ENCODE assay signal across 9 cellular contexts in genomic region chr12:121798807-121799174, GRCh38. TPM values are rescaled to one million over a fixed set of nuclear protein-coding genes. Genes with fewer than 3 reads are reported as not detected.
DNase-seq lines count a peak whose midpoint lies in the region; ATAC-seq, FAIRE-seq and TF ChIP-seq lines count a peak whose summit lies in the region.
"Had no signal": no experiment of that assay in that cellular context is flagged by ENCODE, and none has a peak within 500 bp of the region (broad histone marks: within the 10 kb centered on the region; RNA-seq: fewer than 3 reads in every experiment).

No MANE protein-coding gene starts in this region.

- CTCF ChIA-PET in OCI-LY7 (lab: Charles Lee; ENCODE audit: unreplicated experiment) = interaction anchor here (1.0 kb wide), 1 partner anchor 13 kb away, joined by 3 read pairs; no protein-coding TSS in a partner anchor

- H3K4me3 Mint-ChIP-seq in CD14-positive monocyte = peak overlapping the region; percentile 78 to 81
- H3K4me3 Mint-ChIP-seq in endothelial cell (ENCODE audit: unreplicated experiment) = peak overlapping the region; percentile 92

- DNase-seq in CD14-positive monocyte (ENCODE audit: low spot score) = no peak
- DNase-seq in OCI-LY7 (ENCODE audit: low spot score) = no peak
- no peak for DNase-seq in endothelial cell (ENCODE audit: low spot score)
- DNase-seq in osteoblast (ENCODE audit: insufficient read length, low spot score, missing footprints) = no peak
- no peak for DNase-seq in NCI-H446 (lab: John Stamatoyannopoulos, UW)
- no peak for DNase-seq in D721Med (ENCODE audit: insufficient read length, low spot score)
- no peak for DNase-seq in T1000 (lab: John Stamatoyannopoulos, UW)
- DNase-seq: T-helper 9 cell had no signal

- peaks cover 16% of the 10 kb centered on the region; the same call in 1 of the 2 replicates for H3K79me2 ChIP-seq in OCI-LY7 (ENCODE audit: insufficient read depth, low read depth, low read length)
- H3K79me2 ChIP-seq in osteoblast (ENCODE audit: insufficient read depth, low read length) = peaks cover 54% of the 10 kb centered on the region

- no peak for FAIRE-seq in D721Med (lab: Jason Lieb, UNC)

- H3K27ac ChIP-seq in OCI-LY7 (ENCODE audit: low read depth, low read length, poor library complexity, severe bottlenecking) (peak overlapping the region; percentile 26), osteoblast (ENCODE audit: low read depth, low read length) (peak overlapping the region; percentile 70)

- no TSS peak for BruUV-seq in OCI-LY7 (replicated peaks; lab: Mats Ljungman, UMichigan)

- H3K4me1 ChIP-seq in OCI-LY7 (ENCODE audit: insufficient read depth, low read length, poor library complexity, severe bottlenecking) = peaks cover 56% of the 10 kb centered on the region
- H3K4me1 ChIP-seq in osteoblast (ENCODE audit: insufficient read depth, low read length) = peaks cover 57% of the 10 kb centered on the region

- POLR2A ChIA-PET in OCI-LY7 (lab: Charles Lee) = interaction anchor here (0.6 kb wide), 3 partner anchors 8 to 210 kb away, joined by 3 to 4 read pairs (median 3); no protein-coding TSS in a partner anchor

- no peaks in the 10 kb centered on the region for H4K20me1 ChIP-seq in OCI-LY7 (ENCODE audit: insufficient read depth, low read length)
- peaks cover 19% of the 10 kb centered on the region for H4K20me1 ChIP-seq in osteoblast (ENCODE audit: insufficient read depth, low read length)

- H3K27me3 ChIP-seq in osteoblast (ENCODE audit: insufficient read depth, low read length) = no peaks in the 10 kb centered on the region

- peaks cover 18 to 35% of the 10 kb centered on the region in 2 donors for H3K36me3 Mint-ChIP-seq in CD14-positive monocyte
- H3K36me3 Mint-ChIP-seq in endothelial cell (ENCODE audit: low read depth, unreplicated experiment) = peaks cover 36% of the 10 kb centered on the region

- H3K9me3 Mint-ChIP-seq in CD14-positive monocyte = peaks cover 0 to 3% (median 0%) of the 10 kb centered on the region in 7 donors
- no peaks in the 10 kb centered on the region for H3K9me3 Mint-ChIP-seq in endothelial cell (ENCODE audit: unreplicated experiment)

- H3K36me3 ChIP-seq in OCI-LY7 (ENCODE audit: insufficient read depth, low read length) = peaks cover 9% of the 10 kb centered on the region; the same call in 1 of the 2 replicates
- H3K36me3 ChIP-seq in osteoblast (ENCODE audit: insufficient read depth, low read length) = no peaks in the 10 kb centered on the region

- H3K4me1 Mint-ChIP-seq in CD14-positive monocyte = peaks cover 40% of the 10 kb centered on the region
- peaks cover 47% of the 10 kb centered on the region for H3K4me1 Mint-ChIP-seq in endothelial cell (ENCODE audit: unreplicated experiment)

- H3K27me3 Mint-ChIP-seq in CD14-positive monocyte (ENCODE audit: low read depth in 3 of 3) (no peaks in the 10 kb centered on the region), endothelial cell (ENCODE audit: unreplicated experiment) (peaks cover 40% of the 10 kb centered on the region)

- no peak for ATAC-seq in HG03460 (IDR thresholded peaks at IDR 0.05; ENCODE audit: unreplicated experiment)

- H2AFZ ChIP-seq in OCI-LY7 (ENCODE audit: low read length) = no peak overlapping the region
- H2AFZ ChIP-seq in osteoblast (ENCODE audit: low read length) = no peak overlapping the region

- H3K4me3 ChIP-seq in OCI-LY7 (ENCODE audit: low read depth, low read length, poor library complexity, severe bottlenecking) (peak overlapping the region; percentile 40), osteoblast (ENCODE audit: insufficient read depth, low read length) (peak overlapping the region; percentile 86)

- peak overlapping the region; percentile 32 to 95 (median 85) for H3K27ac Mint-ChIP-seq in CD14-positive monocyte
- H3K27ac Mint-ChIP-seq in endothelial cell (ENCODE audit: unreplicated experiment) = peak overlapping the region; percentile 84

- H3K4me2 ChIP-seq in OCI-LY7 (ENCODE audit: low read length) (peak overlapping the region; percentile 58; the same call in 1 of the 2 replicates), osteoblast (ENCODE audit: insufficient read depth, low read length) (peak overlapping the region; percentile 77)

- H3K9me3 ChIP-seq in OCI-LY7 (ENCODE audit: low read length) (no peaks in the 10 kb centered on the region), osteoblast (ENCODE audit: low read depth, low read length) (no peaks in the 10 kb centered on the region)

- intact Hi-C loops in CD14-positive monocyte (cut with micrococcal nuclease) = loop anchor here (5.0 to 10.0 kb wide), 2 partner anchors 89 to 286 kb away; partner anchors contain the start of gene PSMD9 (in 1 of the 2)
- intact Hi-C loops in OCI-LY7 (cut with micrococcal nuclease; ENCODE audit: unreplicated experiment) = no loop called here

- H3K9me2 ChIP-seq in OCI-LY7 (ENCODE audit: insufficient read depth, low read length) = no peaks in the 10 kb centered on the region

- TF ChIP-seq CTCF in CD14-positive monocyte (IDR thresholded peaks at IDR 0.05) (no peak), OCI-LY7 (conservative IDR thresholded peaks at IDR 0.05; ENCODE audit: low read length) (no peak), endothelial cell (IDR thresholded peaks at IDR 0.05; ENCODE audit: unreplicated experiment) (no peak), osteoblast (IDR thresholded peaks at IDR 0.05; ENCODE audit: extremely low read depth, low read depth, low read length) (no peak), D721Med (IDR thresholded peaks at IDR 0.05; ENCODE audit: insufficient read depth, missing control alignments) (no peak)

RNA-seq across cellular contexts. Expression of gene SETD1B, which starts 5.0 kb away (rescaled TPM):
- polyA plus RNA-seq in CD14-positive monocyte = under 1 TPM; 0.28 to 0.60 TPM
- total RNA-seq in OCI-LY7 (2014; rRNA removed; shearing (Covaris generic)) = 3.3 and 4.7 TPM in 2 replicates
- total RNA-seq in OCI-LY7 (2022) (22.5 and 24.3 TPM in 2 replicates), endothelial cell (ENCODE audit: unreplicated experiment) (25.3 TPM), osteoblast (5.0 and 5.8 TPM in 2 replicates)

RNA-seq across cellular contexts. Expression of gene RHOF, which starts 5.3 kb away (rescaled TPM):
- 10 to 100 TPM in 1 of 2 donors, 1 to 10 TPM in 1; 7.1 to 13.6 TPM for polyA plus RNA-seq in CD14-positive monocyte
- 23.5 and 29.2 TPM in 2 replicates for total RNA-seq in OCI-LY7 (2014; rRNA removed; shearing (Covaris generic))
- total RNA-seq in OCI-LY7 (2022) (45.7 and 53.7 TPM in 2 replicates), endothelial cell (ENCODE audit: unreplicated experiment) (25.7 TPM), osteoblast (6.2 and 8.3 TPM in 2 replicates)

RNA-seq across cellular contexts. Expression of gene HPD, which starts 59.9 kb away (rescaled TPM):
- under 1 TPM in 1 of 2 donors, not detected in 1; 0.75 TPM for polyA plus RNA-seq in CD14-positive monocyte
- not detected in 2 replicates for total RNA-seq in OCI-LY7 (2014; rRNA removed; shearing (Covaris generic))
- total RNA-seq in OCI-LY7 (2022) (not detected in 2 replicates), endothelial cell (ENCODE audit: unreplicated experiment) (not detected), osteoblast (under 0.01 TPM in 1 of 2 replicates, not detected in the other)
